In the genomic region with DNA sequence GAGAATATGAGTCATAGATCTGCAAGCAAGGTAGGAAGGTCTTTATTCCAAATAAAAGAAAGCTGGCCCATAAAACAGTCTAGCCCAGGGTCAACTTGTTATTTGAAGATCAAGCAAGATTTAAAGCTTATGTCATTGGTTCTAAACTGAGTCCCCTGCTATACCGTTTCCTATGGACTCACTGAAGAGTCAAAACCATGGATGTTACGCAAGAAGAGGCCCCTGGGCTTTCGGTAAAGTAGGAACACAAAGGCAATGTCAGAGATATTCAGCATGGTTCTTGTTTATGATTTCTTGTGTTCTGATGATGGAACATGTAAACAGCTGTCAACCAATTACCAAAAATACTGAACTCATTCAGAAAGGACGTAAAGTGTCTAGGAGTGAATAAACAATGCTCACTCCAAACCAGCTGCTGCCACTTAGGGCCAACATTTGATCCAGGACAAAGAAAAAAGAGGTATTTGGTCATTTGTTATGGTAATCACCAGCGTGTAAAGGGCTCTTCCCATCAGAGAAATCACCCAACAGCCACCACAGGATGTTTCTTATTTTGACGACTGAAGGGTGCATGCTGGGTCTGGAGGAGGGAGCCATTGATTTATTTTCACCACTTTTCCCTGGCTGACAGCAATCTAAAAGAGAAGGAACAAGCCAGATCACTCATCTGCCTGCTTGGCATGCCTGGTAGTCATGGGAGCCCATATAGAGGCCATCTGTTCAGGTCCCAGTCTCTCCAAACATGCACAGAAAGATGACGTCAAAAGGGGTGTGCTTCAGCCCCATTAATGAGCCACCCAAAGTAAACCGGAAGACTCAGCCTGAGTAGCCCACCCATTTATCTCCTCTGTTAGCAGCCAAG, we compare ENCODE assay signal across 20 cellular contexts.
A peak's percentile ranks its signal among the peaks of the same experiment; 100 is the strongest.
DNase-seq lines count a peak whose midpoint lies in the region; ATAC-seq lines count a peak whose summit lies in the region.
"Had no signal": no experiment of that assay in that cellular context is flagged by ENCODE, and none has a peak within 500 bp of the region (broad histone marks: within the 10 kb centered on the region; RNA-seq: fewer than 3 reads in every experiment).

No MANE protein-coding gene starts in this region.

- no peak overlapping the region for H2BK15ac ChIP-seq in mesenchymal stem cell (ENCODE audit: low read depth, poor library complexity, severe bottlenecking)

- no peak overlapping the region for H3K14ac ChIP-seq in mesenchymal stem cell (ENCODE audit: low read length in 2 of 2)

- H3K9ac ChIP-seq in NT2/D1 (ENCODE audit: insufficient read length, low read depth) = no peak overlapping the region
- no peak overlapping the region for H3K9ac ChIP-seq in mesenchymal stem cell (ENCODE audit: low read length)

- H2BK12ac ChIP-seq in mesenchymal stem cell (ENCODE audit: low read length in 2 of 2) = peak overlapping the region in 1 of 2 experiments; percentile 16

- no peak overlapping the region for H3K4ac ChIP-seq in mesenchymal stem cell (ENCODE audit: low read depth in 1 of 2, low read length in 2 of 2)

- H3K4me3 ChIP-seq in NT2/D1 (ENCODE audit: insufficient read length, low read depth) (no peak overlapping the region), mesenchymal stem cell (ENCODE audit: insufficient read depth in 1 of 2, low read depth in 1 of 2, low read length in 2 of 2) (no peak overlapping the region)
- H3K4me3 ChIP-seq: body of pancreas, esophagus muscularis mucosa, SK-N-MC, spleen, transverse colon had no signal

- H2AK5ac ChIP-seq in mesenchymal stem cell (ENCODE audit: low read length, severe bottlenecking) = no peak overlapping the region

- H3K23ac ChIP-seq in mesenchymal stem cell (ENCODE audit: low read length in 2 of 2) = no peak overlapping the region

- ATAC-seq in GM18517 (IDR thresholded peaks at IDR 0.05; ENCODE audit: unreplicated experiment) = no peak
- no peak for ATAC-seq in HG03342 (IDR thresholded peaks at IDR 0.05; ENCODE audit: unreplicated experiment)
- ATAC-seq: body of pancreas; natural killer cell; stimulated activated memory B cell treated with anti-CD40 and anti-IgM and Interleukin-4, amounts not matched to agents 10 μg/mL and 1 μg/mL and 100 μg/mL, for 72 hours had no signal

- no peak overlapping the region for H4K8ac ChIP-seq in mesenchymal stem cell (ENCODE audit: low read length)

- H3K18ac ChIP-seq in mesenchymal stem cell (ENCODE audit: low read depth in 1 of 2, low read length in 2 of 2) = no peak overlapping the region

- DNase-seq in DMS53 (lab: John Stamatoyannopoulos, UW) (peak; percentile 39), DMS53 treated with DMSO at 0.1 percent for 48 hours (lab: John Stamatoyannopoulos, UW; ENCODE audit: unreplicated experiment) (no peak), NCI-H187 treated with DMSO at 0.1 percent for 48 hours (lab: John Stamatoyannopoulos, UW) (peak; percentile 90), NT2/D1 (ENCODE audit: low read depth, low spot score) (peak; percentile 35), mesenchymal stem cell (peak; percentile 18), NOMO-1 treated with DMSO at 0.1 percent for 48 hours (lab: John Stamatoyannopoulos, UW; ENCODE audit: unreplicated experiment) (no peak)
- DNase-seq: 8988T; activated CD4-positive, alpha-beta T cell treated with anti-CD3 and anti-CD28 coated beads for 4 hours; body of pancreas; EL; kidney; natural killer cell; NCI-H2029 treated with DMSO at 0.1 percent for 48 hours; spleen; transverse colon had no signal

- H3K4me1 ChIP-seq in NT2/D1 (ENCODE audit: insufficient read depth, insufficient read length) (no peaks in the 10 kb centered on the region), mesenchymal stem cell (ENCODE audit: control insufficient read depth, insufficient read depth, low read depth, low read length) (no peaks in the 10 kb centered on the region)
- H3K4me1 ChIP-seq: body of pancreas, spleen, transverse colon had no signal

- no peak overlapping the region for H2AFZ ChIP-seq in mesenchymal stem cell (ENCODE audit: low read depth, low read length)

- 38% methylated on average over 7 of the region's 8 CpGs for WGBS in mesenchymal stem cell

- no peak overlapping the region for H3K4me2 ChIP-seq in mesenchymal stem cell (ENCODE audit: low read length, poor library complexity, severe bottlenecking)

- H4K91ac ChIP-seq in mesenchymal stem cell (ENCODE audit: low read length) = no peak overlapping the region

- H3K27me3 ChIP-seq in NT2/D1 (ENCODE audit: insufficient read depth, insufficient read length) (no peaks in the 10 kb centered on the region), mesenchymal stem cell (ENCODE audit: control insufficient read depth in 1 of 2, insufficient read depth in 1 of 2, low read length in 2 of 2) (no peaks in the 10 kb centered on the region)
- H3K27me3 ChIP-seq: body of pancreas, esophagus muscularis mucosa, spleen, transverse colon had no signal

- no peak overlapping the region for H3K27ac ChIP-seq in mesenchymal stem cell (ENCODE audit: low read length, poor library complexity, severe bottlenecking)
- H3K27ac ChIP-seq: body of pancreas, SK-N-MC, spleen, transverse colon had no signal

- no peak overlapping the region for H2BK5ac ChIP-seq in mesenchymal stem cell (ENCODE audit: low read depth, low read length, poor library complexity, severe bottlenecking)

- no peaks in the 10 kb centered on the region for H3K79me1 ChIP-seq in mesenchymal stem cell (replicated peaks; ENCODE audit: low read length, poor library complexity, severe bottlenecking)

- H2BK120ac ChIP-seq in mesenchymal stem cell (ENCODE audit: low read depth, low read length) = no peak overlapping the region

- H3K9me3 ChIP-seq in NT2/D1 (ENCODE audit: insufficient read depth, low read length) (no peaks in the 10 kb centered on the region), mesenchymal stem cell (ENCODE audit: control insufficient read depth, low read length) (no peaks in the 10 kb centered on the region)
- H3K9me3 ChIP-seq: body of pancreas, esophagus muscularis mucosa, spleen, transverse colon had no signal

- no peaks in the 10 kb centered on the region for H3K36me3 ChIP-seq in NT2/D1 (ENCODE audit: insufficient read depth, insufficient read length, low read length)
- no peaks in the 10 kb centered on the region for H3K36me3 ChIP-seq in mesenchymal stem cell (ENCODE audit: control insufficient read depth in 1 of 2, insufficient read depth in 2 of 2, low read depth in 1 of 2, low read length in 2 of 2)
- H3K36me3 ChIP-seq: esophagus muscularis mucosa, spleen, transverse colon had no signal

Comparison
In these comparisons a context has a peak if more than half of its experiments do, and no peak if none do; other contexts are left out.
1. DNase-seq: peak in DMS53 (single experiment), NCI-H187 treated with DMSO at 0.1 percent for 48 hours (single experiment), NT2/D1 (single experiment) and mesenchymal stem cell (single experiment); none in DMS53 treated with DMSO at 0.1 percent for 48 hours (single experiment) and NOMO-1 treated with DMSO at 0.1 percent for 48 hours (single experiment).